Comparison of ENCODE assay signal across 29 cellular contexts in genomic region chr6:105968955-105969333, GRCh38.
DNase-seq lines count a peak whose midpoint lies in the region; TF ChIP-seq lines count a peak whose summit lies in the region.
"Had no signal": no experiment of that assay in that cellular context is flagged by ENCODE, and none has a peak within 500 bp of the region (broad histone marks: within the 10 kb centered on the region; RNA-seq: fewer than 3 reads in every experiment).

No MANE protein-coding gene starts in this region.

- no peaks in the 10 kb centered on the region for H3K9me3 ChIP-seq in HEK293 (ENCODE audit: control insufficient read depth, insufficient read depth, low read depth, low read length)
- no peaks in the 10 kb centered on the region for H3K9me3 ChIP-seq in prostate gland

- H3K27ac ChIP-seq in HEK293 (ENCODE audit: extremely low read depth, low read depth, low read length) (no peak overlapping the region), prostate gland (no peak overlapping the region)
- H3K27ac ChIP-seq: 22Rv1, BLaER1, C4-2B had no signal

- TF ChIP-seq POLR2A in prostate gland (IDR thresholded peaks at IDR 0.05), result no peak

- H3K4me3 Mint-ChIP-seq in dendritic cell treated with granulocyte-macrophage colony-stimulating factor and Interleukin-4, amounts not matched to agents 40 ng/mL and 50 ng/mL, for 4 days, result no peak overlapping the region
- H3K4me3 Mint-ChIP-seq: B cell; CD14-positive monocyte; CD4-positive, alpha-beta memory T cell; CD4-positive, alpha-beta T cell; CD4-positive, CD25-positive, alpha-beta regulatory T cell; CD8-positive, alpha-beta memory T cell; CD8-positive, alpha-beta T cell had no signal

- H3K9me3 Mint-ChIP-seq in dendritic cell treated with granulocyte-macrophage colony-stimulating factor and Interleukin-4, amounts not matched to agents 40 ng/mL and 50 ng/mL, for 4 days, result peaks cover 39% of the 10 kb centered on the region

- WGBS in prostate gland, result 42% methylated on average over 1 of the region's 1 CpG

- TF ChIP-seq CTCF in HEK293 (tag by site-specific recombination; IDR thresholded peaks at IDR 0.05) (no peak), prostate gland (IDR thresholded peaks at IDR 0.05) (no peak)

- H3K27me3 ChIP-seq in prostate gland (replicated peaks; ENCODE audit: insufficient read depth), result no peaks in the 10 kb centered on the region
- H3K27me3 ChIP-seq: BE2C; BLaER1; BLaER1 treated with 17β-estradiol and CSF1 and Interleukin-3, amounts not matched to agents 10 nM and 100 nM had no signal

- no peaks in the 10 kb centered on the region for H3K27me3 Mint-ChIP-seq in dendritic cell treated with granulocyte-macrophage colony-stimulating factor and Interleukin-4, amounts not matched to agents 40 ng/mL and 50 ng/mL, for 4 days
- H3K27me3 Mint-ChIP-seq: CD4-positive, alpha-beta T cell had no signal

- no peak overlapping the region for H3K4me3 ChIP-seq in HEK293 (ENCODE audit: low read depth, low read length)
- H3K4me3 ChIP-seq in prostate gland, result no peak overlapping the region
- H3K4me3 ChIP-seq: A549; BLaER1; BLaER1 treated with 17β-estradiol and CSF1 and Interleukin-3, amounts not matched to agents 10 nM and 100 nM had no signal

- DNase-seq in prostate gland (ENCODE audit: low spot score) (no peak), NCI-H345 treated with DMSO at 0.1 percent for 48 hours (lab: John Stamatoyannopoulos, UW; ENCODE audit: unreplicated experiment) (no peak)
- DNase-seq: 8988T; ACHN; AML-193; BE2C; C1 segment of cervical spinal cord; Calu3; CD4-positive, alpha-beta memory T cell; CD4-positive, alpha-beta T cell; CD4-positive, CD25-positive, alpha-beta regulatory T cell; CD8-positive, alpha-beta memory T cell; CD8-positive, alpha-beta T cell; COR-L47; DMS 273 treated with DMSO at 0.1 percent for 48 hours; DMS153; DMS79; DMS79 treated with DMSO at 0.1 percent for 48 hours; DND-41; EL had no signal

- peaks cover 24% of the 10 kb centered on the region for H3K36me3 Mint-ChIP-seq in dendritic cell treated with granulocyte-macrophage colony-stimulating factor and Interleukin-4, amounts not matched to agents 40 ng/mL and 50 ng/mL, for 4 days (ENCODE audit: low read depth)
- H3K36me3 Mint-ChIP-seq: CD4-positive, CD25-positive, alpha-beta regulatory T cell had no signal

- CTCF ChIA-PET in HEK293 (lab: Yijun Ruan, JAX), result no interaction called here

- peak overlapping the region; percentile 72 for H3K27ac Mint-ChIP-seq in dendritic cell treated with granulocyte-macrophage colony-stimulating factor and Interleukin-4, amounts not matched to agents 40 ng/mL and 50 ng/mL, for 4 days
- H3K27ac Mint-ChIP-seq: B cell; CD14-positive monocyte; CD4-positive, alpha-beta memory T cell; CD4-positive, alpha-beta T cell; CD4-positive, CD25-positive, alpha-beta regulatory T cell; CD8-positive, alpha-beta memory T cell; CD8-positive, alpha-beta T cell had no signal

- H3K36me3 ChIP-seq in HEK293 (ENCODE audit: control insufficient read depth in 2 of 2, insufficient read depth in 1 of 2, low read length in 2 of 2) (no peaks in the 10 kb centered on the region), prostate gland (no peaks in the 10 kb centered on the region)
- H3K36me3 ChIP-seq: BE2C, BLaER1 had no signal

- POLR2A ChIA-PET in HEK293 (lab: Yijun Ruan, JAX), result no interaction called here

- intact Hi-C loops in dendritic cell treated with granulocyte-macrophage colony-stimulating factor and Interleukin-4, amounts not matched to agents 40 ng/mL and 50 ng/mL, for 4 days (cut with micrococcal nuclease), result loop anchor here (2.0 kb wide), 1 partner anchor 16 kb away; no protein-coding TSS in a partner anchor
- intact Hi-C loops in prostate gland (cut with DNase I), result no loop called here

- H3K4me1 Mint-ChIP-seq in dendritic cell treated with granulocyte-macrophage colony-stimulating factor and Interleukin-4, amounts not matched to agents 40 ng/mL and 50 ng/mL, for 4 days (ENCODE audit: low read depth), result peaks cover 20% of the 10 kb centered on the region
- H3K4me1 Mint-ChIP-seq: B cell; CD4-positive, alpha-beta memory T cell; CD8-positive, alpha-beta memory T cell had no signal

- H3K4me1 ChIP-seq in HEK293 (ENCODE audit: control insufficient read depth, insufficient read depth, low read length) (no peaks in the 10 kb centered on the region), prostate gland (replicated peaks) (no peaks in the 10 kb centered on the region)
- H3K4me1 ChIP-seq: BE2C, BLaER1 had no signal

TF ChIP-seq in HEK293, 187 proteins besides CTCF, POLR2A, EP300 and RAD21:
- TF ChIP-seq ZNF394 (tag by site-specific recombination; IDR thresholded peaks at IDR 0.05; ENCODE audit: borderline replicate concordance), result no peak
- no peak for TF ChIP-seq SCRT1 (tag by site-specific recombination; IDR thresholded peaks at IDR 0.05; ENCODE audit: borderline replicate concordance)
- TF ChIP-seq SETDB1 (IDR thresholded peaks at IDR 0.05; ENCODE audit: insufficient read length, low read length), result peak; percentile 54
- TF ChIP-seq IKZF3 (tag by site-specific recombination; IDR thresholded peaks at IDR 0.05), result no peak
- peak; percentile 83 for TF ChIP-seq ZNF26 (tag by site-specific recombination; IDR thresholded peaks at IDR 0.05)
- TF ChIP-seq SP2 (tag by site-specific recombination; IDR thresholded peaks at IDR 0.05), result no peak
TF ChIP-seq in HEK293: peak in this region for 2.
